Comparison of ENCODE assay signal across 8 cellular contexts in genomic region chr7:2555121-2556052, GRCh38. TPM values are rescaled to one million over a fixed set of nuclear protein-coding genes. Genes with fewer than 3 reads are reported as not detected.
A peak's percentile ranks its signal among the peaks of the same experiment; 100 is the strongest.
DNase-seq lines count a peak whose midpoint lies in the region; ATAC-seq, FAIRE-seq and TF ChIP-seq lines count a peak whose summit lies in the region.

TSS of gene BRAT1 (minus strand) at chr7:2555524. CDS start at chr7:2554431, 1,093 bp downstream.

- peaks cover 2 to 3% of the 10 kb centered on the region in 2 experiments for H3K36me3 ChIP-seq in keratinocyte (ENCODE audit: control insufficient read depth in 2 of 2, extremely low read depth in 1 of 2, insufficient read depth in 2 of 2, low read length in 2 of 2)

- DNase-seq in AG20443 (ENCODE audit: low spot score) (peak; percentile 99), NCI-H446 (lab: John Stamatoyannopoulos, UW) (peak; percentile 85 to 93), cerebellar cortex (ENCODE audit: low spot score) (peak; percentile 95), keratinocyte (ENCODE audit: low read depth, low spot score) (peak; percentile 58)
- DNase-seq in stimulated activated CD4-positive, alpha-beta T cell treated with anti-CD3 and anti-CD28 coated beads, Interleukin-15, amount 100 ng/mL, for 1 hour (ENCODE audit: low read depth in 1 of 2, low spot score in 1 of 2), result peak; percentile 89 to 93

- no peaks in the 10 kb centered on the region for H4K20me1 ChIP-seq in keratinocyte (ENCODE audit: control insufficient read depth, extremely low read depth, insufficient read depth, low read length)

- TF ChIP-seq CTCF in keratinocyte (optimal IDR thresholded peaks at IDR 0.05 in 1 of 3, IDR thresholded peaks at IDR 0.05 in 1 of 3, conservative IDR thresholded peaks at IDR 0.05 in 1 of 3; ENCODE audit: extremely low read depth in 1 of 3, insufficient read depth in 2 of 3, low read length in 3 of 3), result peak in 2 of 3 experiments; percentile 24 to 68

- FAIRE-seq in keratinocyte (lab: Jason Lieb, UNC), result no peak

- H3K9me1 ChIP-seq in keratinocyte (ENCODE audit: control insufficient read depth, extremely low read depth, insufficient read depth, low read length), result no peaks in the 10 kb centered on the region

- H3K9me3 ChIP-seq in keratinocyte (ENCODE audit: control insufficient read depth, low read depth, low read length), result no peaks in the 10 kb centered on the region

- peaks cover 25% of the 10 kb centered on the region for H3K79me2 ChIP-seq in keratinocyte (ENCODE audit: control insufficient read depth, insufficient read depth, low read length)

- peaks cover 22% of the 10 kb centered on the region for H3K4me1 ChIP-seq in keratinocyte (ENCODE audit: control insufficient read depth, extremely low read depth, insufficient read depth, low read length)

- H3K4me3 ChIP-seq in keratinocyte (ENCODE audit: control insufficient read depth in 2 of 3, extremely low read depth in 1 of 3, insufficient read depth in 2 of 3, low read depth in 1 of 3, low read length in 3 of 3), result peak within 1 kb of the TSS; percentile 59 to 69 (median 65)

- H3K27ac ChIP-seq in keratinocyte (ENCODE audit: control insufficient read depth, insufficient read depth, low read length), result peak within 1 kb of the TSS; percentile 92

- H3K27me3 ChIP-seq in keratinocyte (ENCODE audit: control insufficient read depth, extremely low read depth, insufficient read depth, low read length), result no peaks in the 10 kb centered on the region

- ATAC-seq in GM19025 (IDR thresholded peaks at IDR 0.05; ENCODE audit: low read depth, unreplicated experiment) (peak; percentile 67), HG03354 (IDR thresholded peaks at IDR 0.05; ENCODE audit: poor library complexity, severe bottlenecking, unreplicated experiment) (peak; percentile 73)
- peak; percentile 89 to 90 for ATAC-seq in activated CD4-positive, CD25-positive, alpha-beta regulatory T cell treated with anti-CD3 and anti-CD28 coated beads, Interleukin-2, amount 50 U/mL, for 24 hours

- peak within 1 kb of the TSS; percentile 94 for H3K4me2 ChIP-seq in keratinocyte (ENCODE audit: control insufficient read depth, extremely low read depth, insufficient read depth, low read depth, low read length)

- peak within 1 kb of the TSS; percentile 83 for H2AFZ ChIP-seq in keratinocyte (ENCODE audit: control insufficient read depth, low read length)

- H3K9ac ChIP-seq in keratinocyte (ENCODE audit: control insufficient read depth, extremely low read depth, insufficient read depth, low read length), result peak within 1 kb of the TSS; percentile 92

- dilution Hi-C loops in keratinocyte (cut with MboI; ENCODE audit: extremely low pct_ligation_motif_present, low sequenced_read_pairs), result no loop called here

RNA-seq across cellular contexts. Expression of gene BRAT1, which starts in this region (rescaled TPM):
- polyA plus RNA-seq in keratinocyte, result 6.4 to 12.6 TPM (median 10.0 TPM) in 3 replicates
- polyA plus RNA-seq in keratinocyte (2011; ENCODE audit: low read depth), result 2.5 TPM
- polyA plus RNA-seq in keratinocyte (2011; cell fraction: cytosol; rRNA removed), result 4.4 and 12.9 TPM in 2 replicates
- 22.6 and 32.9 TPM in 2 replicates for polyA plus RNA-seq in keratinocyte (2011; cell fraction: nucleus; rRNA removed)
- 9.7 and 18.5 TPM in 2 replicates for polyA plus RNA-seq in keratinocyte (2012; ENCODE audit: low replicate concordance)
- 5.1 to 12.8 TPM (median 8.4 TPM) in 3 replicates for polyA minus RNA-seq in keratinocyte
- polyA minus RNA-seq in keratinocyte (2011; cell fraction: cytosol; rRNA and poly(A)+ RNA removed), result 29.2 TPM
- polyA minus RNA-seq in keratinocyte (2011; cell fraction: nucleus; rRNA and poly(A)+ RNA removed), result 18.2 and 19.3 TPM in 2 replicates

Comparison
In these comparisons a context has a peak if more than half of its experiments do, and no peak if none do; other contexts are left out.
1. Peak in every context shown above with its lines: DNase-seq, ATAC-seq, H3K4me3 ChIP-seq and H3K27ac ChIP-seq.